In genomic region chr15:38475361-38475760, GRCh38 we compare ENCODE assay signal across 26 cellular contexts.
"Had no signal": no experiment of that assay in that cellular context is flagged by ENCODE, and none has a peak within 500 bp of the region (broad histone marks: within the 10 kb centered on the region; RNA-seq: fewer than 3 reads in every experiment).

No MANE protein-coding gene starts in this region.

- H3K4me2 ChIP-seq: KMS-11, SK-N-SH had no signal

- H3K9me2 ChIP-seq: SK-N-SH had no signal

- H3K27ac Mint-ChIP-seq: activated CD8-positive, alpha-beta T cell treated with anti-CD3 and anti-CD28 coated beads, Interleukin-2, amount 10 ng/mL, durations not matched to agents 7 days and 5 days; activated naive CD8-positive, alpha-beta T cell had no signal

- H3K9me3 ChIP-seq: adrenal gland, Peyer's patch, SJCRH30, SK-N-SH had no signal

- H3K4me3 ChIP-seq: adrenal gland, coronary artery, Peyer's patch, SJCRH30 had no signal

- H3K27ac ChIP-seq: adrenal gland, coronary artery, KMS-11, Peyer's patch, RWPE1, SJCRH30 had no signal

- DNase-seq: activated CD4-positive, alpha-beta T cell treated with anti-CD3 and anti-CD28 coated beads for 4 hours; activated CD4-positive, alpha-beta T cell treated with anti-CD3 and anti-CD28 coated beads, Interleukin-2, amount 50 U/mL, for 4 hours; activated CD8-positive, alpha-beta T cell treated with anti-CD3 and anti-CD28 coated beads, Interleukin-2, amount 10 ng/mL, durations not matched to agents 7 days and 5 days; activated effector memory CD4-positive, alpha-beta T cell treated with Interleukin-2 at 50 U/mL for 16 hours; activated naive CD4-positive, alpha-beta T cell; activated T-cell treated with anti-CD3 and anti-CD28 coated beads, Interleukin-2, amount 50 U/mL, for 48 hours; adrenal gland; anterior cingulate cortex; MV-4-11; NCI-H1092 treated with DMSO at 0.1 percent for 48 hours; NCI-H1436; NCI-H1694 treated with DMSO at 0.1 percent for 48 hours; NCI-H2029 treated with DMSO at 0.1 percent for 48 hours; NCI-H345; NCI-H510A; NCI-H526 treated with DMSO at 0.1 percent for 48 hours; NCI-H82; Peyer's patch; Right ventricle myocardium superior; SJCRH30; SK-N-SH had no signal

- H3K36me3 ChIP-seq: adrenal gland had no signal

- ATAC-seq: activated CD4-positive, CD25-positive, alpha-beta regulatory T cell treated with anti-CD3 and anti-CD28 coated beads, Interleukin-2, amount 50 U/mL, for 24 hours; activated CD8-positive, alpha-beta T cell treated with anti-CD3 and anti-CD28 coated beads, Interleukin-2, amount 10 ng/mL, durations not matched to agents 7 days and 5 days had no signal

- H3K4me1 ChIP-seq: adrenal gland, Peyer's patch, SJCRH30 had no signal

- H3K27me3 Mint-ChIP-seq: activated naive CD8-positive, alpha-beta T cell had no signal

- H3K4me3 Mint-ChIP-seq: activated CD8-positive, alpha-beta T cell treated with anti-CD3 and anti-CD28 coated beads, Interleukin-2, amount 10 ng/mL, durations not matched to agents 7 days and 5 days; activated naive CD8-positive, alpha-beta T cell had no signal
